ENCODE assay signal across 16 cellular contexts in genomic region chr2:108324531-108325256, GRCh38. TPM values are rescaled to one million over a fixed set of nuclear protein-coding genes. Genes with fewer than 3 reads are reported as not detected.
A peak's percentile ranks its signal among the peaks of the same experiment; 100 is the strongest.
DNase-seq lines count a peak whose midpoint lies in the region; ATAC-seq and TF ChIP-seq lines count a peak whose summit lies in the region.
"Had no signal": no experiment of that assay in that cellular context is flagged by ENCODE, and none has a peak within 500 bp of the region (broad histone marks: within the 10 kb centered on the region; RNA-seq: fewer than 3 reads in every experiment).

No MANE protein-coding gene starts in this region.

- peak; percentile 86 for DNase-seq in ELR (ENCODE audit: low read depth)
- peak; percentile 49 for DNase-seq in adipocyte (ENCODE audit: low read depth)
- DNase-seq in fibroblast of villous mesenchyme (ENCODE audit: low read depth), result peak; percentile 61
- DNase-seq in smooth muscle cell of the brain vasculature (ENCODE audit: low read depth, low spot score), result peak; percentile 29
- no peak for DNase-seq in NCI-H1417 (lab: John Stamatoyannopoulos, UW)
- no peak for DNase-seq in NCI-H2171 (lab: John Stamatoyannopoulos, UW)
- DNase-seq: activated CD8-positive, alpha-beta memory T cell treated with anti-CD3 and anti-CD28 coated beads, Interleukin-2, amount 10 ng/mL, durations not matched to agents 7 days and 5 days; Caco-2; colonic mucosa; naive thymus-derived CD8-positive, alpha-beta T cell; NCI-H146; NCI-H82; right lobe of liver; substantia nigra had no signal

- H3K9me3 ChIP-seq in adipocyte (ENCODE audit: control insufficient read depth, low read length), result no peaks in the 10 kb centered on the region
- H3K9me3 ChIP-seq: Caco-2, colonic mucosa, gastroesophageal sphincter, right lobe of liver had no signal

- no peaks in the 10 kb centered on the region for H3K36me3 ChIP-seq in adipocyte (ENCODE audit: control insufficient read depth, insufficient read depth, low read length, severe bottlenecking)
- H3K36me3 ChIP-seq: colonic mucosa, gastroesophageal sphincter, right lobe of liver had no signal

- no peak for TF ChIP-seq CTCF in fibroblast of villous mesenchyme (IDR thresholded peaks at IDR 0.05; ENCODE audit: insufficient read depth, low read depth, low read length)

- H3K4me1 ChIP-seq in adipocyte (ENCODE audit: control insufficient read depth, insufficient read depth, low read length), result peaks cover 23% of the 10 kb centered on the region
- H3K4me1 ChIP-seq: Caco-2, colonic mucosa, gastroesophageal sphincter, right lobe of liver had no signal

- no peak overlapping the region for H3K9ac ChIP-seq in adipocyte (ENCODE audit: low read length)

- H3K4me3 ChIP-seq in adipocyte (ENCODE audit: low read length) (no peak overlapping the region), fibroblast of villous mesenchyme (ENCODE audit: low read depth, low read length) (no peak overlapping the region)
- H3K4me3 ChIP-seq: colonic mucosa, gastroesophageal sphincter, right lobe of liver had no signal

- no peaks in the 10 kb centered on the region for H3K27me3 ChIP-seq in adipocyte (replicated peaks; ENCODE audit: control insufficient read depth, insufficient read depth, low read length)
- H3K27me3 ChIP-seq: colonic mucosa, gastroesophageal sphincter, right lobe of liver had no signal

- ATAC-seq in activated CD4-positive, CD25-positive, alpha-beta regulatory T cell treated with anti-CD3 and anti-CD28 coated beads, Interleukin-2, amount 50 U/mL, for 24 hours, result no peak
- ATAC-seq: activated CD8-positive, alpha-beta memory T cell treated with anti-CD3 and anti-CD28 coated beads, Interleukin-2, amount 10 ng/mL, durations not matched to agents 7 days and 5 days; gastroesophageal sphincter; naive thymus-derived CD8-positive, alpha-beta T cell; right lobe of liver had no signal

RNA-seq across cellular contexts. Expression of gene SULT1C2, which starts 36.0 kb away (rescaled TPM):
- not detected in 2 replicates for total RNA-seq in fibroblast of villous mesenchyme
- total RNA-seq: activated CD8-positive, alpha-beta memory T cell treated with anti-CD3 and anti-CD28 coated beads, Interleukin-2, amount 10 ng/mL, durations not matched to agents 7 days and 5 days; naive thymus-derived CD8-positive, alpha-beta T cell had no signal

RNA-seq across cellular contexts. Expression of gene SULT1C4, which starts 53.1 kb away (rescaled TPM):
- total RNA-seq in fibroblast of villous mesenchyme, result 0.32 and 0.43 TPM in 2 replicates
- total RNA-seq: activated CD8-positive, alpha-beta memory T cell treated with anti-CD3 and anti-CD28 coated beads, Interleukin-2, amount 10 ng/mL, durations not matched to agents 7 days and 5 days; naive thymus-derived CD8-positive, alpha-beta T cell had no signal

Comparison
In these comparisons a context has a peak if more than half of its experiments do, and no peak if none do; other contexts are left out.
1. DNase-seq: peak in ELR (single experiment), adipocyte (single experiment), fibroblast of villous mesenchyme (single experiment) and smooth muscle cell of the brain vasculature (single experiment); none in NCI-H1417 (0 of 3) and NCI-H2171 (single experiment).